1 cellular context compared by ENCODE assay signal in the genomic region with DNA sequence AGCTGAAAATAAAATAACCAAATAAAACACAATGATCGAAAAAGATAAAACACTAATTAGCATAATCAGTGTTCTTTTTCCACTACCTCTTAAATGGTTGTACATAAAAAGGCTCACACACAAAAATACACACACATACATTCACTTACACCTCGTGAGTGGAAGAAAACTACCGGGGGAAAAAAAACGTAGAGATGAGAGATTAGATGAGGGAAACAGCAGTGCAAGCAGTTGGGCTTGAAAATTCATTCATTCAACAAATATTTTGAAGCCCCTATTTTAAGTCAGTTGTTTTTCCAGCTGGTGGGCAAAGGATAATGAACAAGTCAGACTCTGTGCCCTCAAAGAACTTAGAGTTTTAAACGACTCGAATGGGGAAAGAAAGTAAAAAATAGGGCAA.
TF ChIP-seq lines count a peak whose summit lies in the region.

No MANE protein-coding gene starts in this region.

TF ChIP-seq in HepG2, 621 proteins besides CTCF, POLR2A, EP300 and RAD21:
- TF ChIP-seq TBP (CRISPR knock-in tag; IDR thresholded peaks at IDR 0.05) (no peak), YEATS4 (CRISPR knock-in tag; IDR thresholded peaks at IDR 0.05; ENCODE audit: borderline replicate concordance) (0 out of 2 replicates have a peak, but pooled peaks have one; percentile 30), GATA4 (IDR thresholded peaks at IDR 0.05; ENCODE audit: borderline replicate concordance, low read depth) (no peak), MTF1 (CRISPR knock-in tag; IDR thresholded peaks at IDR 0.05) (0 out of 2 replicates have a peak, but pooled peaks have one; percentile 42), MED1 (CRISPR knock-in tag; IDR thresholded peaks at IDR 0.05) (0 out of 2 replicates have a peak, but pooled peaks have one; percentile 35), ZNF496 (CRISPR knock-in tag; IDR thresholded peaks at IDR 0.05; ENCODE audit: insufficient replicate concordance) (no peak), ZNF136 (CRISPR knock-in tag; IDR thresholded peaks at IDR 0.05; ENCODE audit: low read depth) (no peak), ZNF337 (CRISPR knock-in tag; IDR thresholded peaks at IDR 0.05; ENCODE audit: borderline replicate concordance, low read depth) (no peak)
- TF ChIP-seq, protein P1, sequence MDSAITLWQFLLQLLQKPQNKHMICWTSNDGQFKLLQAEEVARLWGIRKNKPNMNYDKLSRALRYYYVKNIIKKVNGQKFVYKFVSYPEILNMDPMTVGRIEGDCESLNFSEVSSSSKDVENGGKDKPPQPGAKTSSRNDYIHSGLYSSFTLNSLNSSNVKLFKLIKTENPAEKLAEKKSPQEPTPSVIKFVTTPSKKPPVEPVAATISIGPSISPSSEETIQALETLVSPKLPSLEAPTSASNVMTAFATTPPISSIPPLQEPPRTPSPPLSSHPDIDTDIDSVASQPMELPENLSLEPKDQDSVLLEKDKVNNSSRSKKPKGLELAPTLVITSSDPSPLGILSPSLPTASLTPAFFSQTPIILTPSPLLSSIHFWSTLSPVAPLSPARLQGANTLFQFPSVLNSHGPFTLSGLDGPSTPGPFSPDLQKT (CRISPR knock-in tag; IDR thresholded peaks at IDR 0.05; ENCODE audit: borderline replicate concordance) = no peak
TF ChIP-seq in HepG2: peak in this region for 3.
